Comparison of ENCODE assay signal across 23 cellular contexts in the genomic region with DNA sequence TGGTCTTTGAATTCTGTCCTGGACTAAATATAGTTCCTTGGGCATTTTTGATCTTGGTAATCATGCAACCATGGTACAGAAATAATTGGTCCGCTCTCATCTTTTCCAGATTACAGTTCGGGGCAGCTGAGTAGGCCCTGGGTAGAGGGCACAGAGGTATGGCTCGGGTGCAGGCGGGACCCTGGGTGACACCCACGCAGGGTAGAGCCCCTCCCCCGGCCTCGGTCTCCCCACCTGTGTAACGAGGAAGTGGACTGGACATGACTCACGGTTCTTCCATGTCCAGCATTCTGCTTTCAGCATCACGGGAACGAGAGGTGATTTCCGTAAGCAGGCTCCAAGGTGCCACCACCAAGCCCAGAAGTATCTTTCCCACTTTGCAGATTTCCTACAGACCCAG.
"Had no signal": no experiment of that assay in that cellular context is flagged by ENCODE, and none has a peak within 500 bp of the region (broad histone marks: within the 10 kb centered on the region; RNA-seq: fewer than 3 reads in every experiment).

No MANE protein-coding gene starts in this region.

- H3K27ac ChIP-seq: brain microvascular endothelial cell, left ventricle myocardium inferior, neutrophil, pancreas, psoas muscle, testis, VCaP had no signal

- H3K4me1 Mint-ChIP-seq: activated naive CD4-positive, alpha-beta T cell treated with anti-CD3 and anti-CD28 coated beads, Interleukin-2, amount 10 ng/mL, durations not matched to agents 7 days and 5 days had no signal

- H3K27ac Mint-ChIP-seq: activated naive CD4-positive, alpha-beta T cell treated with anti-CD3 and anti-CD28 coated beads, Interleukin-2, amount 10 ng/mL, durations not matched to agents 7 days and 5 days; natural killer cell treated with Interleukin-12 subunit alpha and Interleukin-12 subunit beta and Interleukin-15 and Interleukin-18, amount 100 ng/mL, for 72 hours; T-helper 1 cell treated with Interleukin-12 subunit alpha and Interleukin-12 subunit beta and Interleukin-4 antibody, amounts not matched to agents 30 μg/mL and 1 μg/mL, for 36 hours had no signal

- H3K4me1 ChIP-seq: left ventricle myocardium inferior, psoas muscle had no signal

- H3K27me3 ChIP-seq: neutrophil, pancreas, testis had no signal

- H3K36me3 ChIP-seq: brain microvascular endothelial cell, left ventricle myocardium inferior, neutrophil, pancreas had no signal

- ATAC-seq: activated CD4-positive, CD25-positive, alpha-beta regulatory T cell treated with anti-CD3 and anti-CD28 coated beads, Interleukin-2, amount 50 U/mL, for 24 hours; mucosa of descending colon; natural killer cell treated with Interleukin-12 subunit alpha and Interleukin-12 subunit beta and Interleukin-15 and Interleukin-18, amount 100 ng/mL, for 72 hours; pancreas; psoas muscle had no signal

- H3K9me3 Mint-ChIP-seq: activated naive CD4-positive, alpha-beta T cell treated with anti-CD3 and anti-CD28 coated beads, Interleukin-2, amount 10 ng/mL, durations not matched to agents 7 days and 5 days; natural killer cell treated with Interleukin-12 subunit alpha and Interleukin-12 subunit beta and Interleukin-15 and Interleukin-18, amount 100 ng/mL, for 72 hours; T-helper 1 cell treated with Interleukin-12 subunit alpha and Interleukin-12 subunit beta and Interleukin-4 antibody, amounts not matched to agents 30 μg/mL and 1 μg/mL, for 36 hours had no signal

- H3K36me3 Mint-ChIP-seq: activated naive CD4-positive, alpha-beta T cell treated with anti-CD3 and anti-CD28 coated beads, Interleukin-2, amount 10 ng/mL, durations not matched to agents 7 days and 5 days; natural killer cell treated with Interleukin-12 subunit alpha and Interleukin-12 subunit beta and Interleukin-15 and Interleukin-18, amount 100 ng/mL, for 72 hours had no signal

- H3K4me3 ChIP-seq: left ventricle myocardium inferior, mucosa of descending colon, pancreas, psoas muscle, testis had no signal

- H3K9me3 ChIP-seq: left ventricle myocardium inferior, mucosa of descending colon, neutrophil, pancreas, psoas muscle, SK-N-SH, testis had no signal

- DNase-seq: activated CD4-positive, alpha-beta T cell treated with anti-CD3 and anti-CD28 coated beads for 48 hours; activated CD4-positive, alpha-beta T cell treated with anti-CD3 and anti-CD28 coated beads, Interleukin-2, amount 50 U/mL, for 48 hours; activated naive CD4-positive, alpha-beta T cell treated with anti-CD3 and anti-CD28 coated beads, Interleukin-2, amount 10 ng/mL, durations not matched to agents 7 days and 5 days; amniotic stem cell; brain microvascular endothelial cell; central memory CD4-positive, alpha-beta T cell; dermis blood vessel endothelial cell; effector CD8-positive, alpha-beta T cell; left ventricle myocardium inferior; mucosa of descending colon; psoas muscle; SK-N-SH; stimulated activated naive CD4-positive, alpha-beta T cell treated with Interleukin-2 at 50 U/mL for 16 hours; SW 1271; T-helper 9 cell; testis; trophoblast cell had no signal

- H3K4me3 Mint-ChIP-seq: activated naive CD4-positive, alpha-beta T cell treated with anti-CD3 and anti-CD28 coated beads, Interleukin-2, amount 10 ng/mL, durations not matched to agents 7 days and 5 days; natural killer cell treated with Interleukin-12 subunit alpha and Interleukin-12 subunit beta and Interleukin-15 and Interleukin-18, amount 100 ng/mL, for 72 hours; T-helper 1 cell treated with Interleukin-12 subunit alpha and Interleukin-12 subunit beta and Interleukin-4 antibody, amounts not matched to agents 30 μg/mL and 1 μg/mL, for 36 hours had no signal
